Comparison of ENCODE assay signal across 8 cellular contexts in genomic region chr18:79507546-79508480, GRCh38.
DNase-seq lines count a peak whose midpoint lies in the region; TF ChIP-seq lines count a peak whose summit lies in the region.

No MANE protein-coding gene starts in this region.

- H3K4me3 ChIP-seq in breast epithelium: peak overlapping the region; percentile 30 to 69 (median 51)
- peak overlapping the region; percentile 19 to 44 for H3K4me3 ChIP-seq in right atrium auricular region
- H3K4me3 ChIP-seq in prostate gland: peak overlapping the region; percentile 24 to 35

- H3K9me3 Mint-ChIP-seq in MCF 10A (ENCODE audit: unreplicated experiment) (peaks cover 26% of the 10 kb centered on the region), Calu3 (ENCODE audit: low read depth, unreplicated experiment) (peaks cover 3% of the 10 kb centered on the region)

- intact Hi-C loops in breast epithelium (cut with DNase I; ENCODE audit: low total_unique reads) (no loop called here), MCF 10A (cut with micrococcal nuclease) (no loop called here), prostate gland (cut with DNase I) (no loop called here), Calu3 (cut with micrococcal nuclease; ENCODE audit: unreplicated experiment) (no loop called here)

- H3K27me3 Mint-ChIP-seq in MCF 10A (ENCODE audit: insufficient read depth, unreplicated experiment): no peaks in the 10 kb centered on the region
- H3K27me3 Mint-ChIP-seq in Calu3 (ENCODE audit: unreplicated experiment): peaks cover 13% of the 10 kb centered on the region

- TF ChIP-seq CTCF in breast epithelium (IDR thresholded peaks at IDR 0.05) (no peak), MCF 10A (IDR thresholded peaks at IDR 0.05; ENCODE audit: unreplicated experiment) (no peak), right atrium auricular region (IDR thresholded peaks at IDR 0.05) (no peak), prostate gland (IDR thresholded peaks at IDR 0.05) (no peak), Calu3 (IDR thresholded peaks at IDR 0.05; ENCODE audit: unreplicated experiment) (no peak)

- H3K36me3 Mint-ChIP-seq in MCF 10A (ENCODE audit: insufficient read depth, unreplicated experiment) (no peaks in the 10 kb centered on the region), Calu3 (ENCODE audit: insufficient read depth, unreplicated experiment) (no peaks in the 10 kb centered on the region)

- TF ChIP-seq POLR2A in breast epithelium (IDR thresholded peaks at IDR 0.05): no peak
- TF ChIP-seq POLR2A in prostate gland (IDR thresholded peaks at IDR 0.05): peak; percentile 33

- H3K27ac Mint-ChIP-seq in MCF 10A (ENCODE audit: low read depth, unreplicated experiment): no peak overlapping the region
- H3K27ac Mint-ChIP-seq in Calu3 (ENCODE audit: unreplicated experiment): no peak overlapping the region

- POLR2A ChIA-PET in MCF 10A (lab: Yijun Ruan, JAX): interaction anchor here (1.0 kb wide), 1 partner anchor 8 kb away, joined by 3 read pairs; no protein-coding TSS in a partner anchor

- H3K36me3 ChIP-seq in breast epithelium (no peaks in the 10 kb centered on the region), right atrium auricular region (peaks cover 3% of the 10 kb centered on the region), prostate gland (no peaks in the 10 kb centered on the region)

- BruUV-seq in MCF 10A (replicated peaks; lab: Mats Ljungman, UMichigan) (no TSS peak), Calu3 (replicated peaks; lab: Mats Ljungman, UMichigan) (no TSS peak)

- H3K9me3 ChIP-seq in breast epithelium (no peaks in the 10 kb centered on the region), right atrium auricular region (no peaks in the 10 kb centered on the region), prostate gland (no peaks in the 10 kb centered on the region)

- H3K27ac ChIP-seq in breast epithelium (peak overlapping the region; percentile 84 to 94), right atrium auricular region (peak overlapping the region; percentile 87 to 93), prostate gland (peak overlapping the region; percentile 77 to 80)

- H3K4me1 Mint-ChIP-seq in MCF 10A (ENCODE audit: insufficient read depth, unreplicated experiment): no peaks in the 10 kb centered on the region
- no peaks in the 10 kb centered on the region for H3K4me1 Mint-ChIP-seq in Calu3 (ENCODE audit: low read depth, unreplicated experiment)

- H3K4me1 ChIP-seq in breast epithelium (peaks cover 0 to 6% of the 10 kb centered on the region in 2 donors), right atrium auricular region (peaks cover 0 to 35% of the 10 kb centered on the region in 2 donors), prostate gland (replicated peaks) (peaks cover 4% of the 10 kb centered on the region)

- WGBS in prostate gland: 7% methylated on average over 46 of the region's 46 CpGs

- H3K27me3 ChIP-seq in breast epithelium (no peaks in the 10 kb centered on the region), right atrium auricular region (no peaks in the 10 kb centered on the region), prostate gland (replicated peaks; ENCODE audit: insufficient read depth) (no peaks in the 10 kb centered on the region)

- peak; percentile 59 to 70 for DNase-seq in breast epithelium (ENCODE audit: low spot score in 2 of 2)
- no peak for DNase-seq in MCF 10A (ENCODE audit: unreplicated experiment)
- DNase-seq in amniotic epithelial cell (ENCODE audit: low read depth): peak; percentile 38
- peak; percentile 86 for DNase-seq in right atrium auricular region (ENCODE audit: low spot score)
- peak; percentile 72 for DNase-seq in prostate gland (ENCODE audit: low spot score)
- no peak for DNase-seq in NCI-H774 (lab: John Stamatoyannopoulos, UW)
- DNase-seq in Calu3: no peak
- no peak for DNase-seq in NCI-H748 treated with DMSO at 0.1 percent for 48 hours (lab: John Stamatoyannopoulos, UW)

- CTCF ChIA-PET in MCF 10A (lab: Yijun Ruan, JAX): interaction anchor here (1.2 kb wide), 1 partner anchor 129 kb away, joined by 5 read pairs; no protein-coding TSS in a partner anchor
- CTCF ChIA-PET in Calu3 (lab: Charles Lee): no interaction called here

- H3K4me3 Mint-ChIP-seq in MCF 10A (ENCODE audit: unreplicated experiment) (no peak overlapping the region), Calu3 (ENCODE audit: low read depth, unreplicated experiment) (no peak overlapping the region)

Comparison
In these comparisons a context has a peak if more than half of its experiments do, and no peak if none do; other contexts are left out.
1. DNase-seq: peak in breast epithelium (2 of 2), amniotic epithelial cell (single experiment), right atrium auricular region (single experiment) and prostate gland (single experiment); none in MCF 10A (single experiment), NCI-H774 (single experiment), Calu3 (single experiment) and NCI-H748 treated with DMSO at 0.1 percent for 48 hours (single experiment).
2. Peak in every context shown above with its lines, with median percentiles within 50 percentile points of each other: H3K27ac ChIP-seq and H3K4me3 ChIP-seq.